Comparison of ENCODE assay signal across 20 cellular contexts in genomic region chrX:136115124-136115908, GRCh38. TPM values are rescaled to one million over a fixed set of nuclear protein-coding genes. Genes with fewer than 3 reads are reported as not detected.
DNase-seq lines count a peak whose midpoint lies in the region; ATAC-seq, FAIRE-seq and TF ChIP-seq lines count a peak whose summit lies in the region.
"Had no signal": no experiment of that assay in that cellular context is flagged by ENCODE, and none has a peak within 500 bp of the region (broad histone marks: within the 10 kb centered on the region; RNA-seq: fewer than 3 reads in every experiment).

No MANE protein-coding gene starts in this region.

- no peak overlapping the region for H3K4me3 Mint-ChIP-seq in endothelial cell (ENCODE audit: unreplicated experiment)
- H3K4me3 Mint-ChIP-seq: activated CD8-positive, alpha-beta T cell treated with anti-CD3 and anti-CD28 coated beads, Interleukin-2, amount 10 ng/mL, durations not matched to agents 7 days and 5 days; naive thymus-derived CD4-positive, alpha-beta T cell had no signal

- H3K4me3 ChIP-seq in right atrium auricular region (no peak overlapping the region), coronary artery (no peak overlapping the region), muscle layer of duodenum (ENCODE audit: low read depth in 1 of 2, low read length in 2 of 2) (no peak overlapping the region)
- H3K4me3 ChIP-seq: colonic mucosa, GM12878, left lung had no signal

- no peak for FAIRE-seq in GM19239 (lab: Jason Lieb, UNC)
- FAIRE-seq: A204.1, GM12878 had no signal

- no peak overlapping the region for H3K27ac ChIP-seq in right atrium auricular region
- H3K27ac ChIP-seq in coronary artery: peak overlapping the region; percentile 44 to 80
- peak overlapping the region; percentile 64 for H3K27ac ChIP-seq in muscle layer of duodenum (ENCODE audit: low read length)
- H3K27ac ChIP-seq: colonic mucosa, left lung had no signal

- H3K36me3 ChIP-seq in right atrium auricular region (no peaks in the 10 kb centered on the region), muscle layer of duodenum (ENCODE audit: control insufficient read depth in 1 of 2, insufficient read depth in 2 of 2, low read length in 2 of 2) (no peaks in the 10 kb centered on the region)
- H3K36me3 ChIP-seq: colonic mucosa, left lung had no signal

- intact Hi-C loops in left ventricle myocardium superior (cut with micrococcal nuclease): no loop called here

- H3K27me3 ChIP-seq in right atrium auricular region: no peaks in the 10 kb centered on the region
- H3K27me3 ChIP-seq in muscle layer of duodenum (ENCODE audit: low read depth, low read length): no peaks in the 10 kb centered on the region
- H3K27me3 ChIP-seq: colonic mucosa, left lung had no signal

- no peaks in the 10 kb centered on the region for H3K9me3 Mint-ChIP-seq in endothelial cell (ENCODE audit: unreplicated experiment)

- H3K27me3 Mint-ChIP-seq in endothelial cell (ENCODE audit: unreplicated experiment): no peaks in the 10 kb centered on the region
- H3K27me3 Mint-ChIP-seq: naive thymus-derived CD4-positive, alpha-beta T cell had no signal

- no peaks in the 10 kb centered on the region for H3K4me1 ChIP-seq in right atrium auricular region
- H3K4me1 ChIP-seq in muscle layer of duodenum (ENCODE audit: control insufficient read depth in 1 of 2, insufficient read depth in 2 of 2, low read length in 2 of 2): no peaks in the 10 kb centered on the region
- H3K4me1 ChIP-seq: colonic mucosa, left lung had no signal

- H3K9me3 ChIP-seq in right atrium auricular region: peaks cover 0 to 2% of the 10 kb centered on the region in 2 donors
- H3K9me3 ChIP-seq in muscle layer of duodenum (ENCODE audit: control insufficient read depth in 1 of 2, low read length in 2 of 2): no peaks in the 10 kb centered on the region
- H3K9me3 ChIP-seq: colonic mucosa, left lung had no signal

- no peak for TF ChIP-seq CTCF in right atrium auricular region (IDR thresholded peaks at IDR 0.05)
- TF ChIP-seq CTCF in coronary artery (IDR thresholded peaks at IDR 0.05): no peak
- TF ChIP-seq CTCF in endothelial cell (IDR thresholded peaks at IDR 0.05; ENCODE audit: unreplicated experiment): no peak

- ATAC-seq in left ventricle myocardium superior (peak; percentile 44), HG03565 (IDR thresholded peaks at IDR 0.05; ENCODE audit: unreplicated experiment) (no peak)
- ATAC-seq: activated CD8-positive, alpha-beta T cell treated with anti-CD3 and anti-CD28 coated beads, Interleukin-2, amount 10 ng/mL, durations not matched to agents 7 days and 5 days; esophagus mucosa; GM12878; left lung; naive thymus-derived CD4-positive, alpha-beta T cell had no signal

- H3K36me3 Mint-ChIP-seq in endothelial cell (ENCODE audit: low read depth, unreplicated experiment): no peaks in the 10 kb centered on the region
- H3K36me3 Mint-ChIP-seq: naive thymus-derived CD4-positive, alpha-beta T cell had no signal

- no peak for DNase-seq in left ventricle myocardium superior
- no peak for DNase-seq in right atrium auricular region (ENCODE audit: low spot score)
- no peak for DNase-seq in coronary artery (ENCODE audit: low spot score)
- no peak for DNase-seq in endothelial cell (ENCODE audit: low spot score)
- DNase-seq in NCI-H1417 (lab: John Stamatoyannopoulos, UW): no peak
- no peak for DNase-seq in GM19239 (ENCODE audit: insufficient read length, low spot score)
- DNase-seq: activated CD8-positive, alpha-beta T cell treated with anti-CD3 and anti-CD28 coated beads, Interleukin-2, amount 10 ng/mL, durations not matched to agents 7 days and 5 days; amniotic stem cell; colonic mucosa; GOT3; left lung; naive thymus-derived CD4-positive, alpha-beta T cell; NCI-H1105; NCI-H774; stimulated activated CD4-positive, alpha-beta T cell treated with anti-CD3 and anti-CD28 coated beads, Interleukin-2, amount 100 ng/mL, for 24 hours had no signal

- no peak overlapping the region for H3K27ac Mint-ChIP-seq in endothelial cell (ENCODE audit: unreplicated experiment)
- H3K27ac Mint-ChIP-seq: activated CD8-positive, alpha-beta T cell treated with anti-CD3 and anti-CD28 coated beads, Interleukin-2, amount 10 ng/mL, durations not matched to agents 7 days and 5 days had no signal

- no peaks in the 10 kb centered on the region for H3K4me1 Mint-ChIP-seq in endothelial cell (ENCODE audit: unreplicated experiment)

RNA-seq across cellular contexts. Expression of gene FHL1, which starts 32.0 kb away (rescaled TPM):
- total RNA-seq in left ventricle myocardium superior (772 TPM), right atrium auricular region (1,000 to 10,000 TPM in 1 of 2 donors, 100 to 1,000 TPM in 1; 869 to 2,468 TPM), endothelial cell (ENCODE audit: unreplicated experiment) (5.6 TPM)

Comparison
In these comparisons a context has a peak if more than half of its experiments do, and no peak if none do; other contexts are left out.
1. H3K27ac ChIP-seq: peak in coronary artery (2 of 2) and muscle layer of duodenum (single experiment); none in right atrium auricular region (0 of 2).
2. RNA of gene FHL1, which starts 32.0 kb away (total RNA-seq): 869 to 2,468 TPM in right atrium auricular region and 772 TPM in left ventricle myocardium superior (single experiment); 5.6 TPM in endothelial cell (single experiment); every median in the first group is over 100 times any median in the second.